ENCODE assay signal across 11 cellular contexts in the genomic region with DNA sequence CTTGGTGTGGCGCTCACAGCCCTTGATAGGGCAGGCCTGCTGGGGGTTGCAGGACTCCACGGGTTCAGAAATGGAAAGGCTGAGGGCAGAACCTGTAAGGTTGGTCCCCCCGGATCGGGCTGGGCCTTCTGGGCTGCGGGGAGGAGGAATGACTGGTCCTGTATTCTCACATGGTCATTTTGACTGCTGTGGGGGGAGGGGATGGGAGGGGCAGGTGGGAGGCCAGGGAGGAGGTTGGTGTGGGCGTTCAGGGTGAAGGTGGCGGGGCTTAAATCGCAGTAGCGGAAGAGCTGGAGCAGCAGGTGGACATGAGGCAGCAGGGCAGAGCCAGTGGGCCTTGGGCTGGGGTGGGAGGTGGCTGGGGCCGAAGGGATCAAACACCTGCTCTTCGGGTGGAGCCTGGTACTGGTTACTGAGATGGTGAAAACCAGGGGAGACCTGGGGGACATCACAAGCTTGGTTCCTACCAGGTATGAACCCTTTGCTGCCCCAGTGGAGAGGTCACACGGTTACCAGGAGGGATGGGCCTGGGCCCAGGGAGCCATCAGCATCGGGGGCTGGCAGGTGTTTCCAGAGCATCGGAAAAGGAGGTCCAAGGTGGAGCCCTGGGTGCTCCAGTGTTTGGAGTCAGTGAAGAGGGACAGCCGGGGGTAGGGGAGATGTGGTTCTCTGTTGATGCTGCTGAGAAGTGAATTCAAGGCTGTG. TPM values are rescaled to one million over a fixed set of nuclear protein-coding genes. Genes with fewer than 3 reads are reported as not detected.
DNase-seq lines count a peak whose midpoint lies in the region; ATAC-seq, FAIRE-seq and TF ChIP-seq lines count a peak whose summit lies in the region.
"Had no signal": no experiment of that assay in that cellular context is flagged by ENCODE, and none has a peak within 500 bp of the region (broad histone marks: within the 10 kb centered on the region; RNA-seq: fewer than 3 reads in every experiment).

No MANE protein-coding gene starts in this region.

- WGBS in suprapubic skin, result 88% methylated on average over 15 of the region's 15 CpGs

- H3K9ac ChIP-seq in kidney (ENCODE audit: low read length in 2 of 2), result no peak overlapping the region

- no peaks in the 10 kb centered on the region for H3K9me3 Mint-ChIP-seq in activated naive CD4-positive, alpha-beta T cell treated with anti-CD3 and anti-CD28 coated beads for 36 hours
- no peaks in the 10 kb centered on the region for H3K9me3 Mint-ChIP-seq in activated T-helper 17 cell treated with anti-CD3 and anti-CD28 coated beads, Interleukin-2, amount 50 U/mL, for 72 hours

- H3K4me1 Mint-ChIP-seq in activated naive CD4-positive, alpha-beta T cell treated with anti-CD3 and anti-CD28 coated beads for 36 hours (ENCODE audit: low read depth), result peaks cover 26% of the 10 kb centered on the region
- H3K4me1 Mint-ChIP-seq in activated T-helper 17 cell treated with anti-CD3 and anti-CD28 coated beads, Interleukin-2, amount 50 U/mL, for 72 hours, result no peaks in the 10 kb centered on the region

- H3K4me1 ChIP-seq in kidney (ENCODE audit: control insufficient read depth in 1 of 2, insufficient read depth in 1 of 2, low read depth in 1 of 2, low read length in 2 of 2) (peaks cover 8 to 15% of the 10 kb centered on the region in 2 donors), suprapubic skin (peaks cover 32% of the 10 kb centered on the region)

- TF ChIP-seq CTCF in kidney (IDR thresholded peaks at IDR 0.05; ENCODE audit: borderline replicate concordance, extremely low read depth, insufficient read depth) (no peak), suprapubic skin (IDR thresholded peaks at IDR 0.05) (no peak), GM20000 (IDR thresholded peaks at IDR 0.05; ENCODE audit: extremely low read depth, missing control alignments) (no peak)

- intact Hi-C loops in activated naive CD4-positive, alpha-beta T cell treated with anti-CD3 and anti-CD28 coated beads for 36 hours (cut with micrococcal nuclease), result loop anchor here (5.0 kb wide), 2 partner anchors 100 to 405 kb away; partner anchors contain the start of gene CAMSAP1
- intact Hi-C loops in kidney (cut with DNase I), result no loop called here

- H3K9me3 ChIP-seq in kidney (ENCODE audit: control insufficient read depth in 1 of 2, low read length in 2 of 2) (no peaks in the 10 kb centered on the region), suprapubic skin (no peaks in the 10 kb centered on the region)
- H3K9me3 ChIP-seq: left lung, upper lobe of left lung had no signal

- peaks cover 25% of the 10 kb centered on the region for H3K36me3 Mint-ChIP-seq in activated naive CD4-positive, alpha-beta T cell treated with anti-CD3 and anti-CD28 coated beads for 36 hours (ENCODE audit: low read depth)
- H3K36me3 Mint-ChIP-seq in activated T-helper 17 cell treated with anti-CD3 and anti-CD28 coated beads, Interleukin-2, amount 50 U/mL, for 72 hours (ENCODE audit: low read depth), result peaks cover 39% of the 10 kb centered on the region

- ATAC-seq in activated T-helper 17 cell treated with anti-CD3 and anti-CD28 coated beads, Interleukin-2, amount 50 U/mL, for 72 hours (replicated peaks), result no peak
- ATAC-seq: left lung had no signal

- TF ChIP-seq POLR2A in suprapubic skin (IDR thresholded peaks at IDR 0.05), result no peak

- no peak overlapping the region for H3K27ac Mint-ChIP-seq in activated naive CD4-positive, alpha-beta T cell treated with anti-CD3 and anti-CD28 coated beads for 36 hours
- peak overlapping the region; percentile 77 for H3K27ac Mint-ChIP-seq in activated T-helper 17 cell treated with anti-CD3 and anti-CD28 coated beads, Interleukin-2, amount 50 U/mL, for 72 hours

- peaks cover 3% of the 10 kb centered on the region for H3K27me3 Mint-ChIP-seq in activated naive CD4-positive, alpha-beta T cell treated with anti-CD3 and anti-CD28 coated beads for 36 hours (ENCODE audit: low read depth)
- no peaks in the 10 kb centered on the region for H3K27me3 Mint-ChIP-seq in activated T-helper 17 cell treated with anti-CD3 and anti-CD28 coated beads, Interleukin-2, amount 50 U/mL, for 72 hours

- H3K27ac ChIP-seq in kidney (ENCODE audit: low read depth in 2 of 2, low read length in 2 of 2), result no peak overlapping the region
- no peak overlapping the region for H3K27ac ChIP-seq in suprapubic skin
- H3K27ac ChIP-seq: left lung had no signal

- FAIRE-seq in kidney (lab: Jason Lieb, UNC), result no peak
- FAIRE-seq: endometrium had no signal

- no peaks in the 10 kb centered on the region for H3K27me3 ChIP-seq in suprapubic skin
- H3K27me3 ChIP-seq: left lung, upper lobe of left lung had no signal

- TF ChIP-seq EP300 in suprapubic skin (IDR thresholded peaks at IDR 0.05), result no peak

- H3K4me3 Mint-ChIP-seq in activated naive CD4-positive, alpha-beta T cell treated with anti-CD3 and anti-CD28 coated beads for 36 hours, result peak overlapping the region; percentile 93
- peak overlapping the region; percentile 81 for H3K4me3 Mint-ChIP-seq in activated T-helper 17 cell treated with anti-CD3 and anti-CD28 coated beads, Interleukin-2, amount 50 U/mL, for 72 hours

- H3K36me3 ChIP-seq in kidney (ENCODE audit: control insufficient read depth in 1 of 2, insufficient read depth in 2 of 2, low read length in 2 of 2), result peaks cover 12% of the 10 kb centered on the region in 2 donors
- H3K36me3 ChIP-seq in suprapubic skin, result peaks cover 24% of the 10 kb centered on the region

- DNase-seq in activated naive CD4-positive, alpha-beta T cell treated with anti-CD3 and anti-CD28 coated beads for 36 hours, result no peak
- DNase-seq in activated naive CD4-positive, alpha-beta T cell treated with Interleukin-2 at 50 U/mL for 16 hours, result no peak
- DNase-seq in kidney, result peak; percentile 54
- peak in 1 of 2 donors; percentile 59 for DNase-seq in suprapubic skin (ENCODE audit: low spot score in 2 of 2)
- no peak for DNase-seq in amniotic stem cell (lab: John Stamatoyannopoulos, UW)
- DNase-seq in NCI-H82 treated with DMSO at 0.1 percent for 48 hours (lab: John Stamatoyannopoulos, UW; ENCODE audit: unreplicated experiment), result no peak
- no peak for DNase-seq in GM20000 (ENCODE audit: low spot score)

- no peak overlapping the region for H3K4me3 ChIP-seq in kidney (ENCODE audit: low read length in 2 of 2)
- H3K4me3 ChIP-seq in suprapubic skin, result peak overlapping the region; percentile 63

- CTCF ChIA-PET in activated naive CD4-positive, alpha-beta T cell treated with anti-CD3 and anti-CD28 coated beads for 36 hours (lab: Charles Lee), result no interaction called here

RNA-seq across cellular contexts. Expression of gene MRPS2, which starts 1.8 kb away (rescaled TPM):
- total RNA-seq in activated naive CD4-positive, alpha-beta T cell treated with anti-CD3 and anti-CD28 coated beads for 36 hours, result 10 to 100 TPM; 36.9 to 40.7 TPM
- 10 to 100 TPM; 29.9 to 48.6 TPM for total RNA-seq in activated T-helper 17 cell treated with anti-CD3 and anti-CD28 coated beads, Interleukin-2, amount 50 U/mL, for 72 hours
- total RNA-seq in kidney (29.1 TPM), suprapubic skin (10 to 100 TPM; 51.5 to 61.7 (median 55.1) TPM)
- 92.7 TPM for polyA plus RNA-seq in kidney (ENCODE audit: insufficient read depth, low read depth, low replicate concordance)

RNA-seq across cellular contexts. Expression of gene LCN1, which starts 18.9 kb away (rescaled TPM):
- under 1 TPM in 1 of 2 experiments, not detected in 1; 0.29 TPM for total RNA-seq in activated naive CD4-positive, alpha-beta T cell treated with anti-CD3 and anti-CD28 coated beads for 36 hours
- total RNA-seq in activated T-helper 17 cell treated with anti-CD3 and anti-CD28 coated beads, Interleukin-2, amount 50 U/mL, for 72 hours, result not detected
- total RNA-seq in kidney, result not detected
- polyA plus RNA-seq in kidney (ENCODE audit: insufficient read depth, low read depth, low replicate concordance), result not detected
- total RNA-seq in suprapubic skin, result not detected
- total RNA-seq: left lung, upper lobe of left lung had no signal

RNA-seq across cellular contexts. Expression of gene PPP1R26, which starts 22.7 kb away (rescaled TPM):
- total RNA-seq in activated naive CD4-positive, alpha-beta T cell treated with anti-CD3 and anti-CD28 coated beads for 36 hours, result under 1 TPM; 0.29 to 0.32 TPM
- total RNA-seq in activated T-helper 17 cell treated with anti-CD3 and anti-CD28 coated beads, Interleukin-2, amount 50 U/mL, for 72 hours, result 1 to 10 TPM; 2.5 to 3.4 TPM
- total RNA-seq in kidney (22.0 TPM), suprapubic skin (10 to 100 TPM in 2 of 4 donors, 1 to 10 TPM in 2; 6.2 to 11.0 (median 9.0) TPM)
- 10.2 TPM for polyA plus RNA-seq in kidney (ENCODE audit: insufficient read depth, low read depth, low replicate concordance)

RNA-seq across cellular contexts. Expression of gene OBP2A, which starts 43.6 kb away (rescaled TPM):
- total RNA-seq in activated naive CD4-positive, alpha-beta T cell treated with anti-CD3 and anti-CD28 coated beads for 36 hours, result not detected
- not detected for total RNA-seq in activated T-helper 17 cell treated with anti-CD3 and anti-CD28 coated beads, Interleukin-2, amount 50 U/mL, for 72 hours
- total RNA-seq in kidney, result not detected
- not detected for polyA plus RNA-seq in kidney (ENCODE audit: insufficient read depth, low read depth, low replicate concordance)
- total RNA-seq in suprapubic skin, result 1 to 10 TPM in 3 of 4 donors, not detected in 1; 1.0 to 3.9 (median 1.7) TPM
- total RNA-seq: left lung, upper lobe of left lung had no signal

RNA-seq across cellular contexts. Expression of gene PAEP, which starts 59.2 kb away (rescaled TPM):
- total RNA-seq in activated naive CD4-positive, alpha-beta T cell treated with anti-CD3 and anti-CD28 coated beads for 36 hours, result not detected
- total RNA-seq in activated T-helper 17 cell treated with anti-CD3 and anti-CD28 coated beads, Interleukin-2, amount 50 U/mL, for 72 hours, result not detected
- total RNA-seq in kidney (not detected), suprapubic skin (1 to 10 TPM in 1 of 4 donors, not detected in 3; 5.6 TPM)
- polyA plus RNA-seq in kidney (ENCODE audit: insufficient read depth, low read depth, low replicate concordance), result not detected
- total RNA-seq: left lung had no signal
